In genomic region chr15:51661072-51661471, GRCh38 we compare ENCODE assay signal across 28 cellular contexts. TPM values are rescaled to one million over a fixed set of nuclear protein-coding genes. Genes with fewer than 3 reads are reported as not detected.
"Had no signal": no experiment of that assay in that cellular context is flagged by ENCODE, and none has a peak within 500 bp of the region (broad histone marks: within the 10 kb centered on the region; RNA-seq: fewer than 3 reads in every experiment).

No MANE protein-coding gene starts in this region.

- FAIRE-seq: urothelium cell line had no signal

- H3K36me3 ChIP-seq: stomach, suprapubic skin, thoracic aorta, thyroid gland, tibial artery, tibial nerve, transverse colon, upper lobe of left lung, upper lobe of right lung, uterus, vagina had no signal

- H3K9me3 ChIP-seq: stomach, suprapubic skin, testis, thoracic aorta, thyroid gland, tibial artery, tibial nerve, transverse colon, upper lobe of left lung, upper lobe of right lung, uterus, vagina had no signal

- H3K4me3 ChIP-seq: stomach, suprapubic skin, testis, thoracic aorta, thyroid gland, tibial artery, tibial nerve, transverse colon, upper lobe of left lung, upper lobe of right lung, uterus, vagina had no signal

- H3K27ac ChIP-seq: stomach, suprapubic skin, testis, thoracic aorta, thyroid gland, tibial artery, tibial nerve, transverse colon, upper lobe of left lung, upper lobe of right lung, uterus, vagina had no signal

- H3K4me1 ChIP-seq: stomach, suprapubic skin, testis, thyroid gland, tibial artery, tibial nerve, transverse colon, upper lobe of left lung, upper lobe of right lung, uterus, vagina had no signal

- H3K27me3 ChIP-seq: stomach, suprapubic skin, testis, thyroid gland, tibial artery, tibial nerve, transverse colon, upper lobe of left lung, upper lobe of right lung, uterus, vagina had no signal

- ATAC-seq: stimulated activated effector memory CD8-positive, alpha-beta T cell treated with anti-CD3 and anti-CD28 coated beads, Interleukin-12 subunit alpha, Interleukin-12 subunit beta, amount 100 ng/mL, for 72 hours; stimulated activated memory B cell treated with anti-CD40 and anti-IgM and Interleukin-4, amounts not matched to agents 10 μg/mL and 1 μg/mL and 100 μg/mL, for 72 hours; stimulated activated naive B cell treated with anti-CD40 and anti-IgM and Interleukin-4, amounts not matched to agents 10 μg/mL and 1 μg/mL and 100 μg/mL, for 72 hours; stimulated activated naive CD8-positive, alpha-beta T cell treated with anti-CD3 and anti-CD28 coated beads, Interleukin-15, amount 100 ng/mL, for 72 hours; stimulated activated naive CD8-positive, alpha-beta T cell treated with anti-CD3 and anti-CD28 coated beads, Interleukin-15, Interleukin-2, amounts not matched to agents 100 U/mL and 50 U/mL, for 24 hours; upper lobe of right lung had no signal

- DNase-seq: stimulated activated CD4-positive, alpha-beta T cell treated with anti-CD3 and anti-CD28 coated beads, Interleukin-2, amount 100 ng/mL, for 48 hours; stimulated activated CD4-positive, alpha-beta T cell treated with anti-CD3 and anti-CD28 coated beads, Interleukin-4, amount 100 ng/mL, for 1 hour; stimulated activated CD4-positive, alpha-beta T cell treated with anti-CD3 and anti-CD28 coated beads, Interleukin-4, amount 100 ng/mL, for 24 hours; stimulated activated CD4-positive, alpha-beta T cell treated with anti-CD3 and anti-CD28 coated beads, Interleukin-4, amount 100 ng/mL, for 4 hours; stimulated activated CD8-positive, alpha-beta memory T cell treated with anti-CD3 and anti-CD28 coated beads, Interleukin-4, amount 100 ng/mL, for 48 hours; stimulated activated naive B cell treated with anti-CD40 and anti-IgM and Interleukin-4, amounts not matched to agents 10 μg/mL and 1 μg/mL and 100 μg/mL, for 72 hours; stimulated activated naive CD4-positive, alpha-beta T cell; stimulated activated naive CD4-positive, alpha-beta T cell treated with Interleukin-2 at 50 U/mL for 16 hours; stimulated activated naive CD8-positive, alpha-beta T cell treated with anti-CD3 and anti-CD28 coated beads, Interleukin-15, amount 100 ng/mL, for 72 hours; stimulated activated naive CD8-positive, alpha-beta T cell treated with anti-CD3 and anti-CD28 coated beads, Interleukin-15, Interleukin-2, amounts not matched to agents 100 U/mL and 50 U/mL, for 24 hours; stomach; substantia nigra; testis; thyroid gland; tibial artery; transverse colon; trophoblast cell; upper lobe of left lung; upper lobe of right lung; uterus had no signal

RNA-seq across cellular contexts. Expression of gene SCG3, which starts 20.2 kb away (rescaled TPM):
- total RNA-seq: subcutaneous adipose tissue, suprapubic skin, thoracic aorta, tibial nerve had no signal
